10 cellular contexts compared by ENCODE assay signal in the genomic region with DNA sequence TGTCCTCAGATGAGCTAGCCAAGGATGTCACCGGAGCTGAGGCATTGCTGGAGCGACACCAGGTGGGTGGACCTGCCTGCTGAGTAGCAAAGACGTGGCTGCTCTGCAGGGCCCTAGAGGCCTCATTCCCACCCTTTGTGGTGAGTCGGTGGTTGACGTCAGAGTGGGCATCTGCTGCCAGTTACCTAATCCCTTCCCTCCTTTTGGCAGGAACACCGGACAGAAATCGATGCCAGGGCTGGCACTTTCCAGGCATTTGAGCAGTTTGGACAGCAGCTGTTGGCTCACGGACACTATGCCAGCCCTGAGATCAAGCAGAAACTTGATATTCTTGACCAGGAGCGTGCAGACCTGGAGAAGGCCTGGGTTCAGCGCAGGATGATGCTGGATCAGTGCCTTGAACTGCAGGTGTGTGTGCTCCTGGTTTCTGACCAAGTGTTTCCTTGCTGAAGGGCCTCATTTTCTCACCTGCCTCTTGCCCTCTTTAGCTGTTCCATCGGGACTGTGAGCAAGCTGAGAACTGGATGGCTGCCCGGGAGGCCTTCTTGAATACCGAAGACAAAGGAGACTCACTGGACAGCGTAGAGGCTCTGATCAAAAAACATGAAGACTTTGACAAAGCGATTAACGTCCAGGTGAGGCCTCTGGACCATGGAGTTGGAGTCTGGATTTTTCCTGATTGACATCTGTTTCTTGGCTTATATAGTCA. TPM values are rescaled to one million over a fixed set of nuclear protein-coding genes. Genes with fewer than 3 reads are reported as not detected.
DNase-seq lines count a peak whose midpoint lies in the region; ATAC-seq, FAIRE-seq and TF ChIP-seq lines count a peak whose summit lies in the region.
"Had no signal": no experiment of that assay in that cellular context is flagged by ENCODE, and none has a peak within 500 bp of the region (broad histone marks: within the 10 kb centered on the region; RNA-seq: fewer than 3 reads in every experiment).

No MANE protein-coding gene starts in this region.

- no TSS peak for BruUV-seq in K562 (replicated peaks; lab: Mats Ljungman, UMichigan)

- TF ChIP-seq EP300 in K562 (IDR thresholded peaks at IDR 0.05; ENCODE audit: low read length) = no peak

- no peak for TF ChIP-seq POLR2A in K562 (conservative IDR thresholded peaks at IDR 0.05)

- peak overlapping the region in 1 of 2 experiments; percentile 23; a peak in 1 of 4 replicates for H3K9ac ChIP-seq in K562 (ENCODE audit: insufficient read depth in 1 of 2, low read depth in 2 of 2, low read length in 2 of 2)

- in situ Hi-C loops in K562 (cut with MboI) = no loop called here

- WGBS in K562 (ENCODE audit: insufficient coverage, low coverage, missing lambda C conversion rate) = 54% methylated on average over 16 of the region's 16 CpGs

- no peaks in the 10 kb centered on the region for H3K27me3 ChIP-seq in K562 (ENCODE audit: control insufficient read depth in 2 of 2, insufficient read depth in 2 of 2, low read length in 2 of 2)

- peak; percentile 20 for DNase-seq in NCI-H128 (lab: John Stamatoyannopoulos, UW; ENCODE audit: unreplicated experiment)
- DNase-seq in K562 (ENCODE audit: extremely low read depth in 1 of 4, low spot score in 3 of 4) = no peak
- DNase-seq in left ventricle myocardium superior = peak; percentile 87
- peak; percentile 25 for DNase-seq in stromal cell of bone marrow (ENCODE audit: low read depth)
- no peak for DNase-seq in SW 1271 (lab: John Stamatoyannopoulos, UW)
- no peak for DNase-seq in NCI-H1436 (lab: John Stamatoyannopoulos, UW)
- DNase-seq in kidney tubule cell (ENCODE audit: low spot score) = no peak
- DNase-seq: stimulated activated CD4-positive, alpha-beta T cell treated with anti-CD3 and anti-CD28 coated beads, Interleukin-2, amount 100 ng/mL, for 48 hours; WERI-Rb-1 had no signal

- POLR2A ChIA-PET in K562 (lab: Yijun Ruan, JAX) = interaction anchor here (0.6 to 1.6 kb wide), 3 partner anchors 21 to 120 kb away, joined by 3 to 4 read pairs (median 4); no protein-coding TSS in a partner anchor

- no peak overlapping the region for H3K27ac ChIP-seq in K562 (ENCODE audit: extremely low read depth, low read depth, low read length)
- H3K27ac ChIP-seq: WERI-Rb-1 had no signal

- no peak for TF ChIP-seq RAD21 in K562 (CRISPR knock-in tag; conservative IDR thresholded peaks at IDR 0.05 in 1 of 2, IDR thresholded peaks at IDR 0.05 in 1 of 2)

- H3K4me3 ChIP-seq in K562 = no peak overlapping the region

- H3K79me2 ChIP-seq in K562 (ENCODE audit: control insufficient read depth, insufficient read depth, low read length) = no peaks in the 10 kb centered on the region

- H3K4me1 ChIP-seq in K562 (replicated peaks in 1 of 2; ENCODE audit: control insufficient read depth in 2 of 2, insufficient read depth in 2 of 2, low read length in 2 of 2) = peaks cover 0 to 3% of the 10 kb centered on the region in 2 experiments; a peak in 1 of 5 replicates

- no peaks in the 10 kb centered on the region for H3K9me1 ChIP-seq in K562 (ENCODE audit: control insufficient read depth, insufficient read depth, low read length)

- H4K20me1 ChIP-seq in K562 (replicated peaks; ENCODE audit: control insufficient read depth, insufficient read depth, low read length) = no peaks in the 10 kb centered on the region

- H3K36me3 ChIP-seq in K562 (ENCODE audit: control insufficient read depth, insufficient read depth, low read length) = no peaks in the 10 kb centered on the region

- no peaks in the 10 kb centered on the region for H3K9me3 ChIP-seq in K562 (replicated peaks; ENCODE audit: control insufficient read depth, insufficient read depth, low read depth, low read length)

- no peak overlapping the region for H2AFZ ChIP-seq in K562 (ENCODE audit: low read depth, low read length)

- H3K4me2 ChIP-seq in K562 (ENCODE audit: insufficient read depth, low read length) = no peak overlapping the region

- FAIRE-seq in K562 (lab: Jason Lieb, UNC) = peak; percentile 37

- intact Hi-C loops in K562 (cut with micrococcal nuclease) = no loop called here
- intact Hi-C loops in left ventricle myocardium superior (cut with micrococcal nuclease) = no loop called here

- no peak for TF ChIP-seq CTCF in K562 (IDR thresholded peaks at IDR 0.05 in 2 of 3, conservative IDR thresholded peaks at IDR 0.05 in 1 of 3; ENCODE audit: insufficient read depth in 2 of 3, low read depth in 1 of 3, low read length in 3 of 3)

- ATAC-seq in K562 = no peak
- peak; percentile 98 for ATAC-seq in left ventricle myocardium superior
- ATAC-seq in HG02571 (IDR thresholded peaks at IDR 0.05; ENCODE audit: unreplicated experiment) = no peak

- CTCF ChIA-PET in K562 (lab: Yijun Ruan, JAX; ENCODE audit: low intra/inter-chr PET ratio) = no interaction called here

TF ChIP-seq in K562, 482 proteins besides CTCF, POLR2A, EP300 and RAD21 (continues in another document):
- TF ChIP-seq ATF3 (IDR thresholded peaks at IDR 0.05) (no peak), ATF3 (CRISPR knock-in tag; conservative IDR thresholded peaks at IDR 0.05) (no peak), CBFA2T3 (IDR thresholded peaks at IDR 0.05) (no peak)
- TF ChIP-seq, protein P1, sequence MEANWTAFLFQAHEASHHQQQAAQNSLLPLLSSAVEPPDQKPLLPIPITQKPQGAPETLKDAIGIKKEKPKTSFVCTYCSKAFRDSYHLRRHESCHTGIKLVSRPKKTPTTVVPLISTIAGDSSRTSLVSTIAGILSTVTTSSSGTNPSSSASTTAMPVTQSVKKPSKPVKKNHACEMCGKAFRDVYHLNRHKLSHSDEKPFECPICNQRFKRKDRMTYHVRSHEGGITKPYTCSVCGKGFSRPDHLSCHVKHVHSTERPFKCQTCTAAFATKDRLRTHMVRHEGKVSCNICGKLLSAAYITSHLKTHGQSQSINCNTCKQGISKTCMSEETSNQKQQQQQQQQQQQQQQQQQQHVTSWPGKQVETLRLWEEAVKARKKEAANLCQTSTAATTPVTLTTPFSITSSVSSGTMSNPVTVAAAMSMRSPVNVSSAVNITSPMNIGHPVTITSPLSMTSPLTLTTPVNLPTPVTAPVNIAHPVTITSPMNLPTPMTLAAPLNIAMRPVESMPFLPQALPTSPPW (CRISPR knock-in tag; IDR thresholded peaks at IDR 0.05) = no peak

RNA-seq across cellular contexts. Expression of gene DYNC2I2, which starts 48.9 kb away (rescaled TPM):
- total RNA-seq in K562 (2011; cell fraction: chromatin; rRNA removed; ENCODE audit: low replicate concordance) = 27.2 and 132 TPM in 2 replicates
- total RNA-seq in K562 (2011; cell fraction: nucleolus; rRNA removed) = 174 and 202 TPM in 2 replicates
- 76.1 and 76.9 TPM in 2 replicates for total RNA-seq in K562 (2011; cell fraction: nucleoplasm; rRNA removed)
- total RNA-seq in K562 (2014; rRNA removed) = 249 and 283 TPM in 2 replicates
- total RNA-seq in K562 (2014; rRNA removed; fragmentation: Illumina TruSeq; extraction: Trizol) = 16.0 and 21.6 TPM in 2 replicates
- 69.5 and 71.3 TPM in 2 replicates for total RNA-seq in K562 (2015; rRNA removed; fragmentation: Illumina TruSeq; extraction: Trizol)
- 131 and 144 TPM in 2 replicates for total RNA-seq in K562 (2021)
- polyA plus RNA-seq in K562 (2011; rRNA removed) = 70.0 and 85.8 TPM in 2 replicates
- 110 and 264 TPM in 2 replicates for polyA plus RNA-seq in K562 (2011; cell fraction: cytosol; rRNA removed)
- polyA plus RNA-seq in K562 (2011; cell fraction: nucleus; rRNA removed) = 270 and 451 TPM in 2 replicates
- 106 and 139 TPM in 2 replicates for polyA plus RNA-seq in K562 (2012)
- 36.3 and 76.9 TPM in 2 replicates for polyA plus RNA-seq in K562 (2014; fragmentation: Illumina TruSeq; extraction: Trizol)
- 1 to 10 TPM; 1.5 to 2.3 TPM for polyA plus RNA-seq in K562 (2014; fragmentation: Nextera tagmentation; extraction: Ambion mirVana)
- 165 and 184 TPM in 2 replicates for polyA plus RNA-seq in K562 (2014; rRNA removed)
- 16.9 and 31.4 TPM in 2 replicates for polyA minus RNA-seq in K562 (2011; rRNA and poly(A)+ RNA removed)
- 70.6 and 79.0 TPM in 2 replicates for polyA minus RNA-seq in K562 (2011; cell fraction: cytosol; rRNA and poly(A)+ RNA removed)
- 78.6 and 83.6 TPM in 2 replicates for polyA minus RNA-seq in K562 (2011; cell fraction: nucleus; rRNA and poly(A)+ RNA removed)
- total RNA-seq in left ventricle myocardium superior = 36.8 TPM

RNA-seq across cellular contexts. Expression of gene SPTAN1, which starts 55.4 kb away (rescaled TPM):
- 83.7 and 109 TPM in 2 replicates for total RNA-seq in K562 (2011; cell fraction: chromatin; rRNA removed; ENCODE audit: low replicate concordance)
- total RNA-seq in K562 (2011; cell fraction: nucleolus; rRNA removed) = 46.7 and 52.4 TPM in 2 replicates
- total RNA-seq in K562 (2011; cell fraction: nucleoplasm; rRNA removed) = 52.9 and 60.3 TPM in 2 replicates
- 7.0 and 10.8 TPM in 2 replicates for total RNA-seq in K562 (2014; rRNA removed)
- 4.5 and 4.7 TPM in 2 replicates for total RNA-seq in K562 (2014; rRNA removed; fragmentation: Illumina TruSeq; extraction: Trizol)
- 10.4 and 11.5 TPM in 2 replicates for total RNA-seq in K562 (2015; rRNA removed; fragmentation: Illumina TruSeq; extraction: Trizol)
- total RNA-seq in K562 (2021) = 13.5 and 13.7 TPM in 2 replicates
- polyA plus RNA-seq in K562 (2011; rRNA removed) = 8.3 and 16.5 TPM in 2 replicates
- polyA plus RNA-seq in K562 (2011; cell fraction: cytosol; rRNA removed) = 10.2 and 13.4 TPM in 2 replicates
- polyA plus RNA-seq in K562 (2011; cell fraction: nucleus; rRNA removed) = 65.4 and 117 TPM in 2 replicates
- 20.3 and 34.9 TPM in 2 replicates for polyA plus RNA-seq in K562 (2012)
- 6.8 and 8.5 TPM in 2 replicates for polyA plus RNA-seq in K562 (2014; fragmentation: Illumina TruSeq; extraction: Trizol)
- polyA plus RNA-seq in K562 (2014; fragmentation: Nextera tagmentation; extraction: Ambion mirVana) = 1 to 10 TPM; 1.5 to 2.1 TPM
- 5.0 and 6.0 TPM in 2 replicates for polyA plus RNA-seq in K562 (2014; rRNA removed)
- polyA minus RNA-seq in K562 (2011; rRNA and poly(A)+ RNA removed) = 25.3 and 27.0 TPM in 2 replicates
- 14.7 and 15.7 TPM in 2 replicates for polyA minus RNA-seq in K562 (2011; cell fraction: cytosol; rRNA and poly(A)+ RNA removed)
- polyA minus RNA-seq in K562 (2011; cell fraction: nucleus; rRNA and poly(A)+ RNA removed) = 25.7 and 72.6 TPM in 2 replicates
- total RNA-seq in left ventricle myocardium superior = 244 TPM

Comparison
In these comparisons a context has a peak if more than half of its experiments do, and no peak if none do; other contexts are left out.
1. DNase-seq: peak in NCI-H128 (single experiment), left ventricle myocardium superior (single experiment) and stromal cell of bone marrow (single experiment); none in K562 (0 of 4), SW 1271 (0 of 2), NCI-H1436 (single experiment) and kidney tubule cell (single experiment).